12 cellular contexts compared by ENCODE assay signal in genomic region chr10:30241422-30242110, GRCh38.
"Had no signal": no experiment of that assay in that cellular context is flagged by ENCODE, and none has a peak within 500 bp of the region (broad histone marks: within the 10 kb centered on the region; RNA-seq: fewer than 3 reads in every experiment).

No MANE protein-coding gene starts in this region.

- H3K9me3 ChIP-seq: body of pancreas, colonic mucosa, esophagus muscularis mucosa, psoas muscle, right lobe of liver had no signal

- H3K27ac ChIP-seq: body of pancreas, colonic mucosa, esophagus muscularis mucosa, psoas muscle, right lobe of liver had no signal

- H3K4me3 ChIP-seq: body of pancreas, colonic mucosa, esophagus muscularis mucosa, psoas muscle, right lobe of liver, smooth muscle cell had no signal

- H3K4me2 ChIP-seq: smooth muscle cell had no signal

- H3K27me3 ChIP-seq: body of pancreas, colonic mucosa, esophagus muscularis mucosa, right lobe of liver had no signal

- H3K36me3 ChIP-seq: colonic mucosa, esophagus muscularis mucosa, right lobe of liver had no signal

- H3K4me1 ChIP-seq: body of pancreas, colonic mucosa, esophagus muscularis mucosa, right lobe of liver had no signal

- DNase-seq: activated CD8-positive, alpha-beta memory T cell treated with anti-CD3 and anti-CD28 coated beads, Interleukin-2, amount 50 U/mL, for 4 hours; activated naive CD8-positive, alpha-beta T cell treated with anti-CD3 and anti-CD28 coated beads for 36 hours; amygdala; caudate nucleus; colonic mucosa; effector CD4-positive, alpha-beta T cell; nucleus accumbens; psoas muscle; right lobe of liver had no signal
